ENCODE assay signal across 1 cellular context in the genomic region with DNA sequence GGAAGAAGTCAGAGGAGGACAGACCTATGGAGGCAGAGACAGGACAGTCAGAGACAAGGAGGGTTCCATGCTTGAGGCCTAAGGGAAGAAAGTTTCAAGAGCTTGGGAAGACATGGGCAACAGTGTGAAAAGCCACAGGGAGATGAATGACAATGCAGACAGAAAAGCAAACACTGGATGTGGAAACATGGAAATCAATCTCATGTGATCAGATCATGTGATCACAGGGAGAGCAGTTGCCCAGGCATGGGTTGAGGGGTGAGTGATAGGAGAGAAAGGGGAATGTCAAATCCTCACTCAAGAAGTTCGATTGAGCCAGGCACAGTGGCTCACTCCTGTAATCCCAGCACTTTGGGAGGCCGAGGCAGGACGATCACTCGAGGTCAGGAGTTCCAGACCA.
TF ChIP-seq lines count a peak whose summit lies in the region.

No MANE protein-coding gene starts in this region.

TF ChIP-seq in H1, 55 proteins besides CTCF, POLR2A, EP300 and RAD21:
- TF ChIP-seq YY1 (IDR thresholded peaks at IDR 0.05; ENCODE audit: low read depth, low read length): no peak
- TF ChIP-seq, protein P1, sequence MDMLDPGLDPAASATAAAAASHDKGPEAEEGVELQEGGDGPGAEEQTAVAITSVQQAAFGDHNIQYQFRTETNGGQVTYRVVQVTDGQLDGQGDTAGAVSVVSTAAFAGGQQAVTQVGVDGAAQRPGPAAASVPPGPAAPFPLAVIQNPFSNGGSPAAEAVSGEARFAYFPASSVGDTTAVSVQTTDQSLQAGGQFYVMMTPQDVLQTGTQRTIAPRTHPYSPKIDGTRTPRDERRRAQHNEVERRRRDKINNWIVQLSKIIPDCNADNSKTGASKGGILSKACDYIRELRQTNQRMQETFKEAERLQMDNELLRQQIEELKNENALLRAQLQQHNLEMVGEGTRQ (IDR thresholded peaks at IDR 0.05; ENCODE audit: low read length): peak; percentile 32; the same call in 1 of the 2 replicates
TF ChIP-seq in H1: peak in this region for 1.
